In the genomic region with DNA sequence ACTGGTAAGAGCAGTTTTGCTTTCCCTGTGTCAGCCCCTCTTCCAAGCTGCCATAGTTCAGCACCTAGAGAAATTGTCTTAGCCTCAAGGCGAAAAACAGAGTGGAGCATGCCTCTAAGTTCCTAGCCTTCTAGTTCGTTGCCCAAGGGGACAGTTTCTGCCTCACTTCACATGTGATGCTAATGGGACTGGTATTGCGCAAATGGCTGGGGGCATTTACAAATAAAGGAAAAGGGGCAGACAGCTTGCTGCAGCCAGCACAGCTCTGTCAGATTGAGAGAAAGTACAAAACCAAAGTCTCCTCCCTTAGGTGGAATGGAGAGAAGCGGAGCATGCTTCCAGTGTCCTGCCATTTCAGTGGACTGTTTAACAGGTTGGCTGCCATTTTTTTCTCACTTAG, we compare ENCODE assay signal across 20 cellular contexts.
"Had no signal": no experiment of that assay in that cellular context is flagged by ENCODE, and none has a peak within 500 bp of the region (broad histone marks: within the 10 kb centered on the region; RNA-seq: fewer than 3 reads in every experiment).

No MANE protein-coding gene starts in this region.

- H3K9me3 ChIP-seq: mucosa of descending colon, testis, upper lobe of right lung, vagina had no signal

- H3K4me1 ChIP-seq: gastrocnemius medialis, testis, tibial nerve, upper lobe of right lung, vagina had no signal

- DNase-seq: cortex of kidney; dorsolateral prefrontal cortex; effector CD8-positive, alpha-beta T cell; gastrocnemius medialis; left colon; left ventricle myocardium superior; mammary epithelial cell; mucosa of descending colon; naive thymus-derived CD8-positive, alpha-beta T cell; posterior cingulate gyrus; right cardiac atrium; stimulated activated CD4-positive, alpha-beta T cell treated with anti-CD3 and anti-CD28 coated beads, Interleukin-4, amount 100 ng/mL, for 1 hour; stimulated activated naive B cell treated with anti-CD40 and anti-IgM and Interleukin-4, amounts not matched to agents 10 μg/mL and 1 μg/mL and 100 μg/mL, for 72 hours; stimulated activated naive CD8-positive, alpha-beta T cell treated with anti-CD3 and anti-CD28 coated beads, Interleukin-15, amount 100 ng/mL, for 72 hours; testis; upper lobe of right lung had no signal

- H3K36me3 ChIP-seq: gastrocnemius medialis, tibial nerve, upper lobe of right lung, vagina had no signal

- H3K4me3 ChIP-seq: dorsolateral prefrontal cortex, gastrocnemius medialis, mucosa of descending colon, testis, tibial nerve, upper lobe of right lung, vagina had no signal

- ATAC-seq: esophagus mucosa; gastrocnemius medialis; left colon; left ventricle myocardium superior; mucosa of descending colon; naive thymus-derived CD8-positive, alpha-beta T cell; right cardiac atrium; stimulated activated naive B cell treated with anti-CD40 and anti-IgM and Interleukin-4, amounts not matched to agents 10 μg/mL and 1 μg/mL and 100 μg/mL, for 72 hours; stimulated activated naive CD8-positive, alpha-beta T cell treated with anti-CD3 and anti-CD28 coated beads, Interleukin-15, amount 100 ng/mL, for 72 hours; upper lobe of right lung had no signal

- H3K27ac ChIP-seq: gastrocnemius medialis, testis, tibial nerve, upper lobe of right lung, vagina had no signal

- FAIRE-seq: endometrium had no signal

- H3K27me3 ChIP-seq: dorsolateral prefrontal cortex, gastrocnemius medialis, testis, tibial nerve, upper lobe of right lung, vagina had no signal
